ENCODE assay signal across 25 cellular contexts in the genomic region with DNA sequence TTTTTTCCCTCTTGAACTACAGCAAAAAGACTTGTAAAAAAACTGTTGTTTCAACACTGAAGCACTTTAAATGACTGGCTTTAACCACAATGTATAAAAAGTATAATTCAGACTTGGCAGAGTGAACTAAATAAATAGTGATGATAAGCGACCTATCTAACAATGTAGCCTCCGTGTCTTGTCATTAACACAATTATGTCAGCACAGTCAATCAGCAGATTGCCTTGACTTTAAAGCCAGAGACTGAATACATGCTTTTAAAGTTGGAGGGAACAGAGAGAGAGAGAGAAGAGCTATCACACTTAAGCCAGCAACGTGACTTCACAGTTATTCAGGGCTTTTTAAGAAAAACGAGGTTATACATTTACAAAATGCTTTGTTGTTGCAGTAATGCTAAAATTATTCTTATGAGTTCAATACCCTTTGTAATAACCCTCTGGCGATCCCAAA.
DNase-seq lines count a peak whose midpoint lies in the region; ATAC-seq, FAIRE-seq and TF ChIP-seq lines count a peak whose summit lies in the region.
"Had no signal": no experiment of that assay in that cellular context is flagged by ENCODE, and none has a peak within 500 bp of the region (broad histone marks: within the 10 kb centered on the region; RNA-seq: fewer than 3 reads in every experiment).

No MANE protein-coding gene starts in this region.

- no peaks in the 10 kb centered on the region for H3K79me2 ChIP-seq in osteoblast (ENCODE audit: insufficient read depth, low read length)
- H3K79me2 ChIP-seq: parathyroid adenoma had no signal

- H3K4me1 Mint-ChIP-seq in Calu3 (ENCODE audit: low read depth, unreplicated experiment) = peaks cover 54% of the 10 kb centered on the region
- H3K4me1 Mint-ChIP-seq: activated CD4-positive, alpha-beta T cell treated with anti-CD3 and anti-CD28 coated beads, Interleukin-2, amount 10 ng/mL, durations not matched to agents 7 days and 5 days; activated naive CD8-positive, alpha-beta T cell treated with anti-CD3 and anti-CD28 coated beads for 36 hours; memory B cell; naive thymus-derived CD8-positive, alpha-beta T cell; stimulated activated naive B cell treated with anti-CD40 and anti-IgM and Interleukin-4, amounts not matched to agents 10 μg/mL and 1 μg/mL and 100 μg/mL, for 72 hours had no signal

- H2AFZ ChIP-seq in osteoblast (ENCODE audit: low read length) = no peak overlapping the region
- H2AFZ ChIP-seq: parathyroid adenoma had no signal

- H3K27ac Mint-ChIP-seq in Calu3 (ENCODE audit: unreplicated experiment) = no peak overlapping the region
- H3K27ac Mint-ChIP-seq: activated CD4-positive, alpha-beta T cell treated with anti-CD3 and anti-CD28 coated beads, Interleukin-2, amount 10 ng/mL, durations not matched to agents 7 days and 5 days; activated naive CD8-positive, alpha-beta T cell treated with anti-CD3 and anti-CD28 coated beads for 36 hours; activated T-helper 2 cell treated with anti-CD3 and anti-CD28 coated beads, Interferon-gamma antibody, Interleukin-2, Interleukin-4, amounts not matched to agents 10 μg/mL and 5 μg/mL and 100 μg/mL, durations not matched to agents 14 hours and 24 hours and 36 hours; memory B cell; naive thymus-derived CD8-positive, alpha-beta T cell; stimulated activated naive B cell treated with anti-CD40 and anti-IgM and Interleukin-4, amounts not matched to agents 10 μg/mL and 1 μg/mL and 100 μg/mL, for 72 hours; T-helper 1 cell treated with Interleukin-12 subunit alpha and Interleukin-12 subunit beta and Interleukin-4 antibody, amounts not matched to agents 30 μg/mL and 1 μg/mL, for 36 hours had no signal

- H3K36me3 ChIP-seq in HEK293 (ENCODE audit: control insufficient read depth in 2 of 2, insufficient read depth in 1 of 2, low read length in 2 of 2) (no peaks in the 10 kb centered on the region), osteoblast (ENCODE audit: insufficient read depth, low read length) (no peaks in the 10 kb centered on the region)
- H3K36me3 ChIP-seq: gastroesophageal sphincter, sigmoid colon, thoracic aorta had no signal

- peak; percentile 83 for FAIRE-seq in TTC549 (lab: Jason Lieb, UNC)
- FAIRE-seq: K562 had no signal

- H3K4me1 ChIP-seq in HEK293 (ENCODE audit: control insufficient read depth, insufficient read depth, low read length) = peaks cover 14% of the 10 kb centered on the region
- H3K4me1 ChIP-seq in osteoblast (ENCODE audit: insufficient read depth, low read length) = peaks cover 21% of the 10 kb centered on the region
- H3K4me1 ChIP-seq: body of pancreas, gastroesophageal sphincter, parathyroid adenoma had no signal

- no peak for ATAC-seq in GM18907 (IDR thresholded peaks at IDR 0.05; ENCODE audit: unreplicated experiment)
- ATAC-seq: body of pancreas; gastroesophageal sphincter; K562; naive thymus-derived CD8-positive, alpha-beta T cell; stimulated activated naive B cell treated with anti-CD40 and anti-IgM and Interleukin-4, amounts not matched to agents 10 μg/mL and 1 μg/mL and 100 μg/mL, for 72 hours had no signal

- H3K4me3 ChIP-seq in HEK293 (ENCODE audit: low read depth, low read length) (no peak overlapping the region), osteoblast (ENCODE audit: insufficient read depth, low read length) (no peak overlapping the region)
- H3K4me3 ChIP-seq: body of pancreas, gastroesophageal sphincter, K562, sigmoid colon, thoracic aorta had no signal

- DNase-seq in Calu3 = no peak
- no peak for DNase-seq in osteoblast (ENCODE audit: insufficient read length, low spot score, missing footprints)
- no peak for DNase-seq in stimulated activated CD4-positive, alpha-beta T cell treated with anti-CD3 and anti-CD28 coated beads, Interleukin-12 subunit alpha, Interleukin-12 subunit beta, amount 100 ng/mL, for 4 hours
- no peak for DNase-seq in NCI-H446 (lab: John Stamatoyannopoulos, UW)
- DNase-seq: activated CD4-positive, alpha-beta T cell treated with anti-CD3 and anti-CD28 coated beads, Interleukin-2, amount 10 ng/mL, durations not matched to agents 7 days and 5 days; activated naive CD8-positive, alpha-beta T cell treated with anti-CD3 and anti-CD28 coated beads for 36 hours; body of pancreas; Caco-2; effector CD8-positive, alpha-beta T cell; MV-4-11; naive thymus-derived CD8-positive, alpha-beta T cell; NCI-H2107; sigmoid colon; stimulated activated CD4-positive, alpha-beta T cell treated with anti-CD3 and anti-CD28 coated beads, Interleukin-2, amount 100 ng/mL, for 24 hours; stimulated activated naive B cell treated with anti-CD40 and anti-IgM and Interleukin-4, amounts not matched to agents 10 μg/mL and 1 μg/mL and 100 μg/mL, for 72 hours had no signal

- peak overlapping the region; percentile 17 for H3K4me3 Mint-ChIP-seq in Calu3 (ENCODE audit: low read depth, unreplicated experiment)
- H3K4me3 Mint-ChIP-seq: activated CD4-positive, alpha-beta T cell treated with anti-CD3 and anti-CD28 coated beads, Interleukin-2, amount 10 ng/mL, durations not matched to agents 7 days and 5 days; activated naive CD8-positive, alpha-beta T cell treated with anti-CD3 and anti-CD28 coated beads for 36 hours; memory B cell; naive thymus-derived CD8-positive, alpha-beta T cell; stimulated activated naive B cell treated with anti-CD40 and anti-IgM and Interleukin-4, amounts not matched to agents 10 μg/mL and 1 μg/mL and 100 μg/mL, for 72 hours; T-helper 1 cell treated with Interleukin-12 subunit alpha and Interleukin-12 subunit beta and Interleukin-4 antibody, amounts not matched to agents 30 μg/mL and 1 μg/mL, for 36 hours had no signal

- H3K27ac ChIP-seq in HEK293 (ENCODE audit: extremely low read depth, low read depth, low read length) = peak overlapping the region; percentile 60
- peak overlapping the region; percentile 35 for H3K27ac ChIP-seq in osteoblast (ENCODE audit: low read depth, low read length)
- H3K27ac ChIP-seq: body of pancreas, gastroesophageal sphincter, parathyroid adenoma, sigmoid colon, thoracic aorta had no signal

- H3K4me2 ChIP-seq in osteoblast (ENCODE audit: insufficient read depth, low read length) = peak overlapping the region; percentile 26

- no peaks in the 10 kb centered on the region for H4K20me1 ChIP-seq in osteoblast (ENCODE audit: insufficient read depth, low read length)

- no TSS peak for BruUV-seq in Calu3 (replicated peaks; lab: Mats Ljungman, UMichigan)

- CTCF ChIA-PET in Calu3 (lab: Charles Lee) = interaction anchor here (0.5 kb wide), 1 partner anchor 1218 kb away, joined by 3 read pairs; no protein-coding TSS in a partner anchor
- CTCF ChIA-PET in HEK293 (lab: Yijun Ruan, JAX) = interaction anchor here (1.1 to 2.1 kb wide), 2 partner anchors 247 to 380 kb away, joined by 4 to 6 read pairs; no protein-coding TSS in a partner anchor

- TF ChIP-seq CTCF in Calu3 (IDR thresholded peaks at IDR 0.05; ENCODE audit: unreplicated experiment) (no peak), HEK293 (tag by site-specific recombination; IDR thresholded peaks at IDR 0.05) (no peak), osteoblast (IDR thresholded peaks at IDR 0.05; ENCODE audit: extremely low read depth, low read depth, low read length) (no peak)

- no peaks in the 10 kb centered on the region for H3K27me3 Mint-ChIP-seq in Calu3 (ENCODE audit: unreplicated experiment)
- H3K27me3 Mint-ChIP-seq: activated CD4-positive, alpha-beta T cell treated with anti-CD3 and anti-CD28 coated beads, Interleukin-2, amount 10 ng/mL, durations not matched to agents 7 days and 5 days; activated naive CD8-positive, alpha-beta T cell treated with anti-CD3 and anti-CD28 coated beads for 36 hours; memory B cell; stimulated activated naive B cell treated with anti-CD40 and anti-IgM and Interleukin-4, amounts not matched to agents 10 μg/mL and 1 μg/mL and 100 μg/mL, for 72 hours had no signal

- H3K36me3 Mint-ChIP-seq in Calu3 (ENCODE audit: insufficient read depth, unreplicated experiment) = no peaks in the 10 kb centered on the region
- H3K36me3 Mint-ChIP-seq: activated naive CD8-positive, alpha-beta T cell treated with anti-CD3 and anti-CD28 coated beads for 36 hours had no signal

- no peaks in the 10 kb centered on the region for H3K27me3 ChIP-seq in osteoblast (ENCODE audit: insufficient read depth, low read length)
- H3K27me3 ChIP-seq: body of pancreas, gastroesophageal sphincter, sigmoid colon had no signal

- POLR2A ChIA-PET in HEK293 (lab: Yijun Ruan, JAX) = no interaction called here

- intact Hi-C loops in Calu3 (cut with micrococcal nuclease; ENCODE audit: unreplicated experiment) = no loop called here

- no peaks in the 10 kb centered on the region for H3K9me3 ChIP-seq in HEK293 (ENCODE audit: control insufficient read depth, insufficient read depth, low read depth, low read length)
- H3K9me3 ChIP-seq in osteoblast (ENCODE audit: low read depth, low read length) = no peaks in the 10 kb centered on the region
- H3K9me3 ChIP-seq: body of pancreas, Caco-2 had no signal

- H3K9me3 Mint-ChIP-seq in Calu3 (ENCODE audit: low read depth, unreplicated experiment) = peaks cover 1% of the 10 kb centered on the region

TF ChIP-seq in HEK293, 187 proteins besides CTCF, POLR2A, EP300 and RAD21 (continues in another document):
- TF ChIP-seq ZNF19 (tag by site-specific recombination; IDR thresholded peaks at IDR 0.05; ENCODE audit: low read depth) = no peak
- peak; percentile 90 for TF ChIP-seq SP7 (tag by site-specific recombination; IDR thresholded peaks at IDR 0.05)
- no peak; the same call in 1 of the 2 replicates for TF ChIP-seq ZNF549 (tag by site-specific recombination; IDR thresholded peaks at IDR 0.05)
- peak; percentile 97 for TF ChIP-seq BCL11A (tag by site-specific recombination; IDR thresholded peaks at IDR 0.05; ENCODE audit: low read depth)
- TF ChIP-seq SALL2 (tag by site-specific recombination; IDR thresholded peaks at IDR 0.05; ENCODE audit: borderline replicate concordance) = no peak
- TF ChIP-seq ZNF664 (tag by site-specific recombination; IDR thresholded peaks at IDR 0.05) = no peak
- TF ChIP-seq SETDB1 (IDR thresholded peaks at IDR 0.05; ENCODE audit: insufficient read length, low read length) = no peak
- TF ChIP-seq ZNF2 (tag by site-specific recombination; IDR thresholded peaks at IDR 0.05) = peak; percentile 55; the same call in 1 of the 2 replicates
- TF ChIP-seq ZNF777 (tag by site-specific recombination; IDR thresholded peaks at IDR 0.05; ENCODE audit: borderline replicate concordance) = no peak
